4 cellular contexts compared by ENCODE assay signal in the genomic region with DNA sequence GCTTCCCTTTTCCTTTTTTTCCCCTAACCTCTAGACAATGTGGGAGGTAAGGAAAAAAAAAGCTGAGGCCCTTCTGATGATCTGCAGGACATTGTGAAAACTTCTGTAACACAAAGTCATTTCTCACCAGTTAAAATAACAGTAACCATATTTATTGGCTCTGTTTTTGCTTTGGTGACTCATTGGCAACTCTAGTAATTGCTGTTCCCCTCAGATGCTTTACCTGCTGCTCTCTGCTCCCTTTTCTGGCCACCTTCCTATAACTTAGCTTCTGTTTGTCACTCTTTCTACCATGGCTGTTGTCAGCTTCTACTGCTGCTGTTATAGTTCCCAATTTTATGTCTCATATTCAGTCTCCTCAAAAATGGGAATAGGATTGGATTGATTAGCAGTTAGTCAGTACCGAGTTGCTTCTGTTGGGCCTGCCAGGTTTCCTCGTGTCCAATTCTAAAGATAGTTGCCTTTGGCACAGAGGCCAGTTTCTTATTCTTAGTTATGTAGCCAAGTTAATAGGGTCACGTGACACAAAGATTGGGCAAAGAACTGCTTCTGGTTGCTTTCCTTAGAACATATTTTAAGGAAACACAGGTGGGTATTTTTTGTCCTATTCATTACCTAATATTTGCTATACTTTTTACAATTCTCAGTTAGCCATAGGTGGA.
TF ChIP-seq lines count a peak whose summit lies in the region.

No MANE protein-coding gene starts in this region.

TF ChIP-seq in SK-N-SH, 30 proteins besides CTCF, POLR2A, EP300 and RAD21:
- TF ChIP-seq FOSL2 (IDR thresholded peaks at IDR 0.05; ENCODE audit: borderline replicate concordance, low read depth) (peak; percentile 4; the same call in 1 of the 2 replicates), NFIC (IDR thresholded peaks at IDR 0.05; ENCODE audit: borderline replicate concordance) (no peak), MEF2A (IDR thresholded peaks at IDR 0.05; ENCODE audit: borderline replicate concordance, low read depth) (no peak)

TF ChIP-seq in SK-N-SH treated with all-trans-retinoic acid at 6 μM for 48 hours, 23 proteins besides CTCF, POLR2A, EP300 and RAD21:
- TF ChIP-seq ZFP3 (CRISPR knock-in tag; IDR thresholded peaks at IDR 0.05) (no peak), GLIS3 (CRISPR knock-in tag; IDR thresholded peaks at IDR 0.05) (no peak), ZC3H10 (CRISPR knock-in tag; IDR thresholded peaks at IDR 0.05) (no peak), ZNF8 (CRISPR knock-in tag; IDR thresholded peaks at IDR 0.05) (no peak), CSDC2 (CRISPR knock-in tag; IDR thresholded peaks at IDR 0.05) (no peak), TOX (CRISPR knock-in tag; IDR thresholded peaks at IDR 0.05; ENCODE audit: borderline replicate concordance) (no peak), ZNF565 (CRISPR knock-in tag; conservative IDR thresholded peaks at IDR 0.05; ENCODE audit: low read depth) (no peak), BACH2 (CRISPR knock-in tag; IDR thresholded peaks at IDR 0.05; ENCODE audit: borderline replicate concordance) (no peak), CSRNP3 (CRISPR knock-in tag; IDR thresholded peaks at IDR 0.05) (no peak), SNAI2 (CRISPR knock-in tag; IDR thresholded peaks at IDR 0.05) (no peak), ESRRG (CRISPR knock-in tag; IDR thresholded peaks at IDR 0.05) (no peak), TCF4 (CRISPR knock-in tag; IDR thresholded peaks at IDR 0.05; ENCODE audit: borderline replicate concordance) (no peak), OSR1 (CRISPR knock-in tag; IDR thresholded peaks at IDR 0.05) (no peak)
- TF ChIP-seq, protein P1, sequence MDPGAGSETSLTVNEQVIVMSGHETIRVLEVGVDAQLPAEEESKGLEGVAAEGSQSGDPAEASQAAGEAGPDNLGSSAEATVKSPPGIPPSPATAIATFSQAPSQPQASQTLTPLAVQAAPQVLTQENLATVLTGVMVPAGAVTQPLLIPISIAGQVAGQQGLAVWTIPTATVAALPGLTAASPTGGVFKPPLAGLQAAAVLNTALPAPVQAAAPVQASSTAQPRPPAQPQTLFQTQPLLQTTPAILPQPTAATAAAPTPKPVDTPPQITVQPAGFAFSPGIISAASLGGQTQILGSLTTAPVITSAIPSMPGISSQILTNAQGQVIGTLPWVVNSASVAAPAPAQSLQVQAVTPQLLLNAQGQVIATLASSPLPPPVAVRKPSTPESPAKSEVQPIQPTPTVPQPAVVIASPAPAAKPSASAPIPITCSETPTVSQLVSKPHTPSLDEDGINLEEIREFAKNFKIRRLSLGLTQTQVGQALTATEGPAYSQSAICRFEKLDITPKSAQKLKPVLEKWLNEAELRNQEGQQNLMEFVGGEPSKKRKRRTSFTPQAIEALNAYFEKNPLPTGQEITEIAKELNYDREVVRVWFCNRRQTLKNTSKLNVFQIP (CRISPR knock-in tag; IDR thresholded peaks at IDR 0.05; ENCODE audit: borderline replicate concordance, low read depth) = no peak

TF ChIP-seq in GM12878, 131 proteins besides CTCF, POLR2A, EP300 and RAD21:
- TF ChIP-seq STAT3 (IDR thresholded peaks at IDR 0.05; ENCODE audit: low read depth, low read length) (no peak), SUPT20H (IDR thresholded peaks at IDR 0.05; ENCODE audit: borderline replicate concordance, control insufficient read depth, low read depth, low read length) (no peak), RB1 (IDR thresholded peaks at IDR 0.05; ENCODE audit: borderline replicate concordance) (no peak), RAD51 (IDR thresholded peaks at IDR 0.05) (peak; percentile 22; the same call in 1 of the 2 replicates), JUNB (IDR thresholded peaks at IDR 0.05) (peak; percentile 36; the same call in 1 of the 2 replicates)

TF ChIP-seq in GM23338, 12 proteins besides CTCF, POLR2A, EP300 and RAD21:
- TF ChIP-seq NANOG (IDR thresholded peaks at IDR 0.05; ENCODE audit: borderline replicate concordance) (no peak), ZNF462 (CRISPR knock-in tag; IDR thresholded peaks at IDR 0.05) (no peak), EZH2 (IDR thresholded peaks at IDR 0.05; ENCODE audit: low read depth, unreplicated experiment) (no peak), CREB1 (CRISPR knock-in tag; IDR thresholded peaks at IDR 0.05; ENCODE audit: low read depth) (no peak), ZNF114 (CRISPR knock-in tag; IDR thresholded peaks at IDR 0.05) (no peak), JUNB (IDR thresholded peaks at IDR 0.05; ENCODE audit: unreplicated experiment) (no peak), EZH2phosphoT487 (IDR thresholded peaks at IDR 0.05; ENCODE audit: unreplicated experiment) (no peak), ZNF331 (CRISPR knock-in tag; IDR thresholded peaks at IDR 0.05; ENCODE audit: low read depth) (no peak)
- TF ChIP-seq, protein P2, sequence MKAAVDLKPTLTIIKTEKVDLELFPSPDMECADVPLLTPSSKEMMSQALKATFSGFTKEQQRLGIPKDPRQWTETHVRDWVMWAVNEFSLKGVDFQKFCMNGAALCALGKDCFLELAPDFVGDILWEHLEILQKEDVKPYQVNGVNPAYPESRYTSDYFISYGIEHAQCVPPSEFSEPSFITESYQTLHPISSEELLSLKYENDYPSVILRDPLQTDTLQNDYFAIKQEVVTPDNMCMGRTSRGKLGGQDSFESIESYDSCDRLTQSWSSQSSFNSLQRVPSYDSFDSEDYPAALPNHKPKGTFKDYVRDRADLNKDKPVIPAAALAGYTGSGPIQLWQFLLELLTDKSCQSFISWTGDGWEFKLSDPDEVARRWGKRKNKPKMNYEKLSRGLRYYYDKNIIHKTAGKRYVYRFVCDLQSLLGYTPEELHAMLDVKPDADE (IDR thresholded peaks at IDR 0.05) = no peak
- TF ChIP-seq, protein P3, sequence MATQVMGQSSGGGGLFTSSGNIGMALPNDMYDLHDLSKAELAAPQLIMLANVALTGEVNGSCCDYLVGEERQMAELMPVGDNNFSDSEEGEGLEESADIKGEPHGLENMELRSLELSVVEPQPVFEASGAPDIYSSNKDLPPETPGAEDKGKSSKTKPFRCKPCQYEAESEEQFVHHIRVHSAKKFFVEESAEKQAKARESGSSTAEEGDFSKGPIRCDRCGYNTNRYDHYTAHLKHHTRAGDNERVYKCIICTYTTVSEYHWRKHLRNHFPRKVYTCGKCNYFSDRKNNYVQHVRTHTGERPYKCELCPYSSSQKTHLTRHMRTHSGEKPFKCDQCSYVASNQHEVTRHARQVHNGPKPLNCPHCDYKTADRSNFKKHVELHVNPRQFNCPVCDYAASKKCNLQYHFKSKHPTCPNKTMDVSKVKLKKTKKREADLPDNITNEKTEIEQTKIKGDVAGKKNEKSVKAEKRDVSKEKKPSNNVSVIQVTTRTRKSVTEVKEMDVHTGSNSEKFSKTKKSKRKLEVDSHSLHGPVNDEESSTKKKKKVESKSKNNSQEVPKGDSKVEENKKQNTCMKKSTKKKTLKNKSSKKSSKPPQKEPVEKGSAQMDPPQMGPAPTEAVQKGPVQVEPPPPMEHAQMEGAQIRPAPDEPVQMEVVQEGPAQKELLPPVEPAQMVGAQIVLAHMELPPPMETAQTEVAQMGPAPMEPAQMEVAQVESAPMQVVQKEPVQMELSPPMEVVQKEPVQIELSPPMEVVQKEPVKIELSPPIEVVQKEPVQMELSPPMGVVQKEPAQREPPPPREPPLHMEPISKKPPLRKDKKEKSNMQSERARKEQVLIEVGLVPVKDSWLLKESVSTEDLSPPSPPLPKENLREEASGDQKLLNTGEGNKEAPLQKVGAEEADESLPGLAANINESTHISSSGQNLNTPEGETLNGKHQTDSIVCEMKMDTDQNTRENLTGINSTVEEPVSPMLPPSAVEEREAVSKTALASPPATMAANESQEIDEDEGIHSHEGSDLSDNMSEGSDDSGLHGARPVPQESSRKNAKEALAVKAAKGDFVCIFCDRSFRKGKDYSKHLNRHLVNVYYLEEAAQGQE (IDR thresholded peaks at IDR 0.05; ENCODE audit: unreplicated experiment) = no peak
